Comparison of ENCODE assay signal across 8 cellular contexts in the genomic region with DNA sequence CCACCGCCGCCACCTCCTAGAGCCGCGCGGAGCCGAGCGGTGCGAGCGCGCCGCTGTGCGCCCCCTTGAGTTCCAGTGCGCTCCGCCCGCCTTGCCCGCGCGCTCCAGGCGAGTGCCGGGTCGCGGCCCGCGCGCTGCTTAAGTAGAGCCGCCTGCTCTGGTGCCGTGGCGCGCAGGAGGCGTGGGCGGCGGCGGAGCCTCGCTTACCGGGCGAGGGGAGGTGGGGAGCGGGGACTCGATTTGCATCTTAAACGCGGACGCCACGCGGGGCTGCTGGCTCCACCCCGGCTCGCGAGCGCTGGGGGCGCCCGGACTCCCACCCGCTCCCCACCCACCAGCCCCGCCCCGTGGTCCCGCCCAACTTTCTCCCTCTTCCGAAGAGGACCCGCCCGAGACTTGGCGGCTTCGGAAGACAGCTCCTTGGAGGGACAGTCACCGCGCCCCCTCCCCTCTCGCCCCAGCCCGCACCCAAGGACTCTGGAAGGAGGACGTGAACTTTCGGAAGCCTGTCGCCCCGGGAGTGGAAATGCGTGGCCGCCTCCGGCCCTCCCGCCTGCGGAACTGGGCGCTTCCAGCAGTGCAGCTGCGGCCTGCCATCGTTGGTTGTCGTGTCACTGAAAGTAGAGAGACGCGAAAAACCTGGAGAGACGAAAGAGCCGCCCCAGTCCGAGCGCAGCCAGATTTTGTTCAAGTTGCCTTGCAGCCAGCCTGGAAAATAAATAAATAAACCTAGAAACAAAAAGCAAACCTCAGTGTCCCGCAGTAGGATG. TPM values are rescaled to one million over a fixed set of nuclear protein-coding genes. Genes with fewer than 3 reads are reported as not detected.
DNase-seq lines count a peak whose midpoint lies in the region; ATAC-seq and TF ChIP-seq lines count a peak whose summit lies in the region.

A gene (minus strand): TSS at position 114 of the 770 bp plus-strand sequence. CDS start 257 bp downstream, outside the sequence.

- peaks cover 25% of the 10 kb centered on the region for H3K4me1 Mint-ChIP-seq in CD8-positive, alpha-beta T cell (ENCODE audit: low read depth)
- H3K4me1 Mint-ChIP-seq in activated T-helper 2 cell treated with anti-CD3 and anti-CD28 coated beads, Interferon-gamma antibody, Interleukin-2, Interleukin-4, amounts not matched to agents 10 μg/mL and 5 μg/mL and 100 μg/mL, durations not matched to agents 14 hours and 24 hours and 36 hours (ENCODE audit: low read depth) = peaks cover 32% of the 10 kb centered on the region
- peaks cover 8 to 15% of the 10 kb centered on the region in 2 donors for H3K4me1 Mint-ChIP-seq in natural killer cell treated with Interleukin-12 subunit alpha and Interleukin-12 subunit beta and Interleukin-15 and Interleukin-18, amount 100 ng/mL, for 72 hours (ENCODE audit: low read depth in 2 of 2)

- H3K27ac Mint-ChIP-seq in CD8-positive, alpha-beta T cell = peak within 1 kb of the TSS; percentile 83
- peak within 1 kb of the TSS; percentile 75 for H3K27ac Mint-ChIP-seq in activated T-helper 2 cell treated with anti-CD3 and anti-CD28 coated beads, Interferon-gamma antibody, Interleukin-2, Interleukin-4, amounts not matched to agents 10 μg/mL and 5 μg/mL and 100 μg/mL, durations not matched to agents 14 hours and 24 hours and 36 hours
- H3K27ac Mint-ChIP-seq in natural killer cell treated with Interleukin-12 subunit alpha and Interleukin-12 subunit beta and Interleukin-15 and Interleukin-18, amount 100 ng/mL, for 72 hours = no peak within 1 kb of the TSS

- peak within 1 kb of the TSS; percentile 49 for H3K27ac ChIP-seq in CD8-positive, alpha-beta T cell (ENCODE audit: low read depth, low read length)
- H3K27ac ChIP-seq in Peyer's patch = peak within 1 kb of the TSS; percentile 71 to 89 (median 83)

- POLR2A ChIA-PET in CD8-positive, alpha-beta T cell (lab: Charles Lee) = interaction anchor here (0.7 to 2.3 kb wide), 10 partner anchors 18 to 1560 kb away, joined by 3 to 20 read pairs (median 6); a partner anchor contains a TSS

- H3K27me3 ChIP-seq in CD8-positive, alpha-beta T cell (ENCODE audit: insufficient read depth, low read length) = no peaks in the 10 kb centered on the region
- H3K27me3 ChIP-seq in Peyer's patch = no peaks in the 10 kb centered on the region

- no peak for TF ChIP-seq CTCF in CD8-positive, alpha-beta T cell (IDR thresholded peaks at IDR 0.05)
- peak in 2 of 6 experiments; percentile 11 to 19 for TF ChIP-seq CTCF in Peyer's patch (IDR thresholded peaks at IDR 0.05)

- no peaks in the 10 kb centered on the region for H3K9me3 Mint-ChIP-seq in CD8-positive, alpha-beta T cell
- no peaks in the 10 kb centered on the region for H3K9me3 Mint-ChIP-seq in activated T-helper 2 cell treated with anti-CD3 and anti-CD28 coated beads, Interferon-gamma antibody, Interleukin-2, Interleukin-4, amounts not matched to agents 10 μg/mL and 5 μg/mL and 100 μg/mL, durations not matched to agents 14 hours and 24 hours and 36 hours
- no peaks in the 10 kb centered on the region for H3K9me3 Mint-ChIP-seq in natural killer cell treated with Interleukin-12 subunit alpha and Interleukin-12 subunit beta and Interleukin-15 and Interleukin-18, amount 100 ng/mL, for 72 hours

- intact Hi-C loops in CD8-positive, alpha-beta T cell (cut with DNase I, micrococcal nuclease) = loop anchor here (1.0 to 10.0 kb wide), 13 partner anchors 17 to 1352 kb away; a partner anchor contains a TSS
- intact Hi-C loops in activated T-helper 2 cell treated with anti-CD3 and anti-CD28 coated beads, Interferon-gamma antibody, Interleukin-2, Interleukin-4, amounts not matched to agents 10 μg/mL and 5 μg/mL and 100 μg/mL, durations not matched to agents 14 hours and 24 hours and 36 hours (cut with micrococcal nuclease) = loop anchor here (5.0 to 10.0 kb wide), 6 partner anchors 106 to 1559 kb away; a partner anchor contains a TSS

- peak; percentile 28 to 48 for TF ChIP-seq POLR2A in Peyer's patch (IDR thresholded peaks at IDR 0.05)

- peaks cover 28% of the 10 kb centered on the region for H3K4me1 ChIP-seq in CD8-positive, alpha-beta T cell (ENCODE audit: insufficient read depth, low read length)
- H3K4me1 ChIP-seq in Peyer's patch = peaks cover 0 to 21% (median 2%) of the 10 kb centered on the region in 4 donors

- peak; percentile 78 for ATAC-seq in CD8-positive, alpha-beta T cell
- ATAC-seq in GM19395 (IDR thresholded peaks at IDR 0.05; ENCODE audit: unreplicated experiment) (peak; percentile 69), HG03521 (IDR thresholded peaks at IDR 0.05; ENCODE audit: unreplicated experiment) (peak; percentile 68)
- peak; percentile 89 for ATAC-seq in natural killer cell treated with Interleukin-12 subunit alpha and Interleukin-12 subunit beta and Interleukin-15 and Interleukin-18, amount 100 ng/mL, for 72 hours

- H3K36me3 ChIP-seq in CD8-positive, alpha-beta T cell (ENCODE audit: insufficient read depth, low read length) = no peaks in the 10 kb centered on the region
- no peaks in the 10 kb centered on the region for H3K36me3 ChIP-seq in Peyer's patch

- no peaks in the 10 kb centered on the region for H3K36me3 Mint-ChIP-seq in CD8-positive, alpha-beta T cell
- H3K36me3 Mint-ChIP-seq in activated T-helper 2 cell treated with anti-CD3 and anti-CD28 coated beads, Interferon-gamma antibody, Interleukin-2, Interleukin-4, amounts not matched to agents 10 μg/mL and 5 μg/mL and 100 μg/mL, durations not matched to agents 14 hours and 24 hours and 36 hours (ENCODE audit: low read depth) = peaks cover 3% of the 10 kb centered on the region
- no peaks in the 10 kb centered on the region for H3K36me3 Mint-ChIP-seq in natural killer cell treated with Interleukin-12 subunit alpha and Interleukin-12 subunit beta and Interleukin-15 and Interleukin-18, amount 100 ng/mL, for 72 hours

- peak within 1 kb of the TSS; percentile 82 for H3K4me3 ChIP-seq in CD8-positive, alpha-beta T cell (ENCODE audit: low read depth, low read length)
- peak within 1 kb of the TSS; percentile 60 to 74 (median 70) for H3K4me3 ChIP-seq in Peyer's patch

- peak within 1 kb of the TSS; percentile 86 for H3K4me3 Mint-ChIP-seq in CD8-positive, alpha-beta T cell
- peak within 1 kb of the TSS; percentile 88 for H3K4me3 Mint-ChIP-seq in activated T-helper 2 cell treated with anti-CD3 and anti-CD28 coated beads, Interferon-gamma antibody, Interleukin-2, Interleukin-4, amounts not matched to agents 10 μg/mL and 5 μg/mL and 100 μg/mL, durations not matched to agents 14 hours and 24 hours and 36 hours (ENCODE audit: low read depth)
- H3K4me3 Mint-ChIP-seq in natural killer cell treated with Interleukin-12 subunit alpha and Interleukin-12 subunit beta and Interleukin-15 and Interleukin-18, amount 100 ng/mL, for 72 hours = peak within 1 kb of the TSS; percentile 77

- H3K9me3 ChIP-seq in CD8-positive, alpha-beta T cell (ENCODE audit: low read length) = no peaks in the 10 kb centered on the region
- H3K9me3 ChIP-seq in Peyer's patch = no peaks in the 10 kb centered on the region

- CTCF ChIA-PET in CD8-positive, alpha-beta T cell (lab: Charles Lee) = interaction anchor here (0.9 to 6.1 kb wide), 8 partner anchors 8 to 1126 kb away, joined by 3 to 33 read pairs (median 4); no protein-coding TSS in a partner anchor

- peaks cover 12% of the 10 kb centered on the region for H3K27me3 Mint-ChIP-seq in CD8-positive, alpha-beta T cell (ENCODE audit: low read depth)
- H3K27me3 Mint-ChIP-seq in activated T-helper 2 cell treated with anti-CD3 and anti-CD28 coated beads, Interferon-gamma antibody, Interleukin-2, Interleukin-4, amounts not matched to agents 10 μg/mL and 5 μg/mL and 100 μg/mL, durations not matched to agents 14 hours and 24 hours and 36 hours (ENCODE audit: low read depth) = peaks cover 25% of the 10 kb centered on the region
- H3K27me3 Mint-ChIP-seq in natural killer cell treated with Interleukin-12 subunit alpha and Interleukin-12 subunit beta and Interleukin-15 and Interleukin-18, amount 100 ng/mL, for 72 hours = peaks cover 51 to 58% of the 10 kb centered on the region in 2 donors

- peak; percentile 54 to 86 (median 73) for DNase-seq in CD8-positive, alpha-beta T cell
- DNase-seq in Peyer's patch = peak; percentile 73 to 92 (median 80)
- DNase-seq in activated T-helper 2 cell treated with anti-CD3 and anti-CD28 coated beads, Interferon-gamma antibody, Interleukin-2, Interleukin-4, amounts not matched to agents 10 μg/mL and 5 μg/mL and 100 μg/mL, durations not matched to agents 14 hours and 24 hours and 36 hours (ENCODE audit: low spot score) = peak; percentile 75
- peak; percentile 84 for DNase-seq in fibroblast of peridontal ligament (ENCODE audit: extremely low read depth)
- peak; percentile 76 for DNase-seq in natural killer cell treated with Interleukin-12 subunit alpha and Interleukin-12 subunit beta and Interleukin-15 and Interleukin-18, amount 100 ng/mL, for 72 hours (ENCODE audit: low spot score)
- DNase-seq in stimulated activated naive CD4-positive, alpha-beta T cell (lab: John Stamatoyannopoulos, UW) = peak; percentile 67 to 82 (median 77)

RNA-seq across cellular contexts. Expression of the gene that starts here (rescaled TPM):
- 1 to 10 TPM; 2.4 to 2.6 TPM for total RNA-seq in CD8-positive, alpha-beta T cell
- 10 to 100 TPM; 11.4 to 47.0 (median 21.3) TPM for total RNA-seq in Peyer's patch
- 12.7 and 13.2 TPM in 2 replicates for total RNA-seq in activated T-helper 2 cell treated with anti-CD3 and anti-CD28 coated beads, Interferon-gamma antibody, Interleukin-2, Interleukin-4, amounts not matched to agents 10 μg/mL and 5 μg/mL and 100 μg/mL, durations not matched to agents 14 hours and 24 hours and 36 hours
- total RNA-seq in natural killer cell treated with Interleukin-12 subunit alpha and Interleukin-12 subunit beta and Interleukin-15 and Interleukin-18, amount 100 ng/mL, for 72 hours = under 1 TPM; 0.39 to 0.76 TPM

Comparison
In these comparisons a context has a peak if more than half of its experiments do, and no peak if none do; other contexts are left out.
1. Peak in every context shown above with its lines: DNase-seq, ATAC-seq, H3K4me3 ChIP-seq and H3K27ac ChIP-seq.
2. Peak in DNase-seq and ATAC-seq in natural killer cell treated with Interleukin-12 subunit alpha and Interleukin-12 subunit beta and Interleukin-15 and Interleukin-18, amount 100 ng/mL, for 72 hours; RNA of the gene not detected or under 1 TPM.
3. H3K27ac Mint-ChIP-seq: peak in CD8-positive, alpha-beta T cell (single experiment) and activated T-helper 2 cell treated with anti-CD3 and anti-CD28 coated beads, Interferon-gamma antibody, Interleukin-2, Interleukin-4, amounts not matched to agents 10 μg/mL and 5 μg/mL and 100 μg/mL, durations not matched to agents 14 hours and 24 hours and 36 hours (single experiment); none in natural killer cell treated with Interleukin-12 subunit alpha and Interleukin-12 subunit beta and Interleukin-15 and Interleukin-18, amount 100 ng/mL, for 72 hours (0 of 2).